27 cellular contexts compared by ENCODE assay signal in genomic region chr1:5571861-5572401, GRCh38.
"Had no signal": no experiment of that assay in that cellular context is flagged by ENCODE, and none has a peak within 500 bp of the region (broad histone marks: within the 10 kb centered on the region; RNA-seq: fewer than 3 reads in every experiment).

No MANE protein-coding gene starts in this region.

- DNase-seq: activated CD4-positive, alpha-beta memory T cell treated with anti-CD3 and anti-CD28 coated beads, Interleukin-2, amount 10 ng/mL, durations not matched to agents 7 days and 5 days; activated CD4-positive, alpha-beta T cell treated with anti-CD3 and anti-CD28 coated beads for 1 hour; activated CD4-positive, alpha-beta T cell treated with anti-CD3 and anti-CD28 coated beads for 48 hours; activated CD4-positive, CD25-positive, alpha-beta regulatory T cell; activated effector memory CD4-positive, alpha-beta T cell treated with Interleukin-2 at 50 U/mL for 16 hours; activated naive CD4-positive, alpha-beta T cell treated with anti-CD3 and anti-CD28 coated beads, Interleukin-2, amount 10 ng/mL, durations not matched to agents 7 days and 5 days; activated naive CD8-positive, alpha-beta T cell treated with anti-CD3 and anti-CD28 coated beads, Interleukin-2, amount 50 U/mL, for 24 hours; activated T-cell treated with anti-CD3 and anti-CD28 coated beads, Interleukin-2, amount 50 U/mL, for 48 hours; anterior cingulate cortex; Kasumi-1; KG1; MG63; NCI-H1048; NCI-H1105 treated with DMSO at 0.1 percent for 48 hours; NCI-H1436 treated with DMSO at 0.1 percent for 48 hours; NCI-H1694 treated with DMSO at 0.1 percent for 48 hours; NCI-H2029; NCI-H345; NCI-H524 treated with DMSO at 0.1 percent for 48 hours; SHP77; T1000; WERI-Rb-1 had no signal

- H3K4me3 Mint-ChIP-seq: activated CD4-positive, alpha-beta memory T cell treated with anti-CD3 and anti-CD28 coated beads, Interleukin-2, amount 10 ng/mL, durations not matched to agents 7 days and 5 days; activated naive CD4-positive, alpha-beta T cell treated with anti-CD3 and anti-CD28 coated beads, Interleukin-2, amount 10 ng/mL, durations not matched to agents 7 days and 5 days; activated naive CD8-positive, alpha-beta T cell; activated naive CD8-positive, alpha-beta T cell treated with anti-CD3 and anti-CD28 coated beads, Interleukin-2, amount 50 U/mL, for 24 hours; brain had no signal

- H3K27ac Mint-ChIP-seq: activated CD4-positive, alpha-beta memory T cell treated with anti-CD3 and anti-CD28 coated beads, Interleukin-2, amount 10 ng/mL, durations not matched to agents 7 days and 5 days; activated naive CD4-positive, alpha-beta T cell treated with anti-CD3 and anti-CD28 coated beads, Interleukin-2, amount 10 ng/mL, durations not matched to agents 7 days and 5 days; activated naive CD8-positive, alpha-beta T cell; activated naive CD8-positive, alpha-beta T cell treated with anti-CD3 and anti-CD28 coated beads, Interleukin-2, amount 50 U/mL, for 24 hours; brain had no signal

- H3K27ac ChIP-seq: SJCRH30, SK-N-MC, WERI-Rb-1 had no signal

- H3K4me1 ChIP-seq: SJCRH30 had no signal

- H3K27me3 Mint-ChIP-seq: activated CD4-positive, alpha-beta memory T cell treated with anti-CD3 and anti-CD28 coated beads, Interleukin-2, amount 10 ng/mL, durations not matched to agents 7 days and 5 days; activated naive CD8-positive, alpha-beta T cell had no signal

- H3K36me3 Mint-ChIP-seq: activated naive CD4-positive, alpha-beta T cell treated with anti-CD3 and anti-CD28 coated beads, Interleukin-2, amount 10 ng/mL, durations not matched to agents 7 days and 5 days; activated naive CD8-positive, alpha-beta T cell; brain had no signal

- H3K36me3 ChIP-seq: MG63, SJCRH30, WERI-Rb-1 had no signal

- H3K4me3 ChIP-seq: MG63, SJCRH30, SK-N-MC had no signal

- ATAC-seq: activated naive CD8-positive, alpha-beta T cell treated with anti-CD3 and anti-CD28 coated beads, Interleukin-2, amount 50 U/mL, for 24 hours; Panc1 had no signal

- H3K4me1 Mint-ChIP-seq: activated naive CD8-positive, alpha-beta T cell treated with anti-CD3 and anti-CD28 coated beads, Interleukin-2, amount 50 U/mL, for 24 hours; brain had no signal

- H3K27me3 ChIP-seq: MG63 had no signal
